ENCODE assay signal across 1 cellular context in the genomic region with DNA sequence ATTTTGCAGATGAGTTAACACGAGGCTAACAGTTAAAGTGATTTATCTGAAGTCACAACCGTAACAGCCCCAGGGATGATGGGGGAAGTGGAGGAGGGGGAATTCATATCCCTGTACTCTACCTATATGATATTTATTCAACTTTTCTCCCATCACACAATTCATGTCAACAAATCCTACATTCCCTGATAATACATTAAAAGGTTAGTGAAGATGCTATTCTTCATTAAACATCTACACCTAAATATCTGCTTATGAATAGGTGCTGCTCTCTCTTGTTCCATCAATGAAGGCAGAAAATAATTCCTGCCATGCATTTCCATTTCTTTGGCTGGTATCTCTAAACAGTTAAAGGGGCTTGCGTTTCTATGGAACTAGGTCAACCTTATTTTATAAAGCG.
TF ChIP-seq lines count a peak whose summit lies in the region.

No MANE protein-coding gene starts in this region.

TF ChIP-seq in HepG2, 621 proteins besides CTCF, POLR2A, EP300 and RAD21:
- TF ChIP-seq RBFOX2 (IDR thresholded peaks at IDR 0.05; ENCODE audit: low read depth, low read length) (0 out of 2 replicates have a peak, but pooled peaks have one; percentile 19), TRAFD1 (CRISPR knock-in tag; IDR thresholded peaks at IDR 0.05; ENCODE audit: borderline replicate concordance) (no peak), ATRX (CRISPR knock-in tag; IDR thresholded peaks at IDR 0.05; ENCODE audit: borderline replicate concordance) (no peak)
TF ChIP-seq in HepG2: peak in this region for 1.
